7 cellular contexts compared by ENCODE assay signal in the genomic region with DNA sequence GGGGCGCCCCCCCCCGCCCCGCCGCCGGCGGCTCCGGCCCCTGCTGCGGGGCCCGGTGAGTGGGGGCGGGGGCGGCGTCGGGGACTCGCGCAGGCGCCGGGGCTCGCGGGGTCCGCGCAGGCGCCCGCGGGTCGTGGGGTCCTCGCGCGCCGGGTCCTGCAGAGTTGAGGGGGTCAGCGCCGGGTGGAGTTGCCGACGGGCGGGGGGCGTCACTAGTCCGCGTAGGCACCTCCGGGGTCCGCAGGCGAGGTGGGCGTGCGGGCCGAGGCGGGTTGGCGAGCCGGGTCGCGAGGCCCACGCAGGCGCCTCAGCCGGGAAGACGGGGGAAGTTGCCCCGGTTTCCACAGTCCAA. TPM values are rescaled to one million over a fixed set of nuclear protein-coding genes. Genes with fewer than 3 reads are reported as not detected.
DNase-seq lines count a peak whose midpoint lies in the region; ATAC-seq and TF ChIP-seq lines count a peak whose summit lies in the region.

No MANE protein-coding gene starts in this region.

- peak overlapping the region; percentile 99 for H3K27ac Mint-ChIP-seq in T-helper 17 cell

- peaks cover 41% of the 10 kb centered on the region for H3K4me1 Mint-ChIP-seq in T-helper 17 cell

- in situ Hi-C loops in transverse colon (cut with MboI; ENCODE audit: low pct_ligation_motif_present in 1 of 4, low pct_unique_long_range_greater_than_20kb in 1 of 4, low sequenced_read_pairs in 3 of 4), result no loop called here

- H3K27ac ChIP-seq in ectodermal cell (ENCODE audit: insufficient read depth, low read depth, low read length, poor library complexity, severe bottlenecking), result no peak overlapping the region
- peak overlapping the region; percentile 75 for H3K27ac ChIP-seq in muscle layer of colon (ENCODE audit: low read depth, low read length)
- peak overlapping the region; percentile 91 to 93 (median 92) for H3K27ac ChIP-seq in transverse colon

- DNase-seq in T-helper 17 cell, result peak in 2 of 3 donors; percentile 56 to 58
- no peak for DNase-seq in transverse colon
- DNase-seq in SKM-1 (lab: John Stamatoyannopoulos, UW; ENCODE audit: unreplicated experiment), result no peak

- H3K27me3 ChIP-seq in ectodermal cell (ENCODE audit: control insufficient read depth, insufficient read depth, low read length, poor library complexity, severe bottlenecking) (no peaks in the 10 kb centered on the region), muscle layer of colon (ENCODE audit: control insufficient read depth in 1 of 2, insufficient read depth in 2 of 2, low read length in 2 of 2) (no peaks in the 10 kb centered on the region), transverse colon (no peaks in the 10 kb centered on the region)

- H3K9ac ChIP-seq in muscle layer of colon (ENCODE audit: low read length), result no peak overlapping the region

- TF ChIP-seq POLR2A in transverse colon (IDR thresholded peaks at IDR 0.05), result no peak

- peak overlapping the region; percentile 100 for H3K4me3 Mint-ChIP-seq in T-helper 17 cell

- peak overlapping the region; percentile 86 for H3K4me3 ChIP-seq in ectodermal cell (ENCODE audit: insufficient read depth, low read depth, low read length)
- H3K4me3 ChIP-seq in muscle layer of colon (ENCODE audit: low read depth in 1 of 2, low read length in 2 of 2), result peak overlapping the region; percentile 45 to 97
- peak overlapping the region; percentile 82 to 97 (median 92) for H3K4me3 ChIP-seq in transverse colon

- H3K36me3 ChIP-seq in ectodermal cell (ENCODE audit: control insufficient read depth, insufficient read depth, low read length) (peaks cover 3% of the 10 kb centered on the region), muscle layer of colon (ENCODE audit: insufficient read depth, low read length) (no peaks in the 10 kb centered on the region), transverse colon (no peaks in the 10 kb centered on the region)

- 0 to 1% methylated on average over 53 of the region's 53 CpGs for whole genome bisulfite sequencing in ectodermal cell, 2 experiments
- no CpG with 5 or more reads among the region's 53 CpGs for WGBS in transverse colon (ENCODE audit: low coverage in 1 of 2), 2 donors

- no peaks in the 10 kb centered on the region for H3K9me3 ChIP-seq in T-helper 17 cell (ENCODE audit: control insufficient read depth, low read length, poor library complexity, severe bottlenecking)
- no peaks in the 10 kb centered on the region for H3K9me3 ChIP-seq in ectodermal cell (ENCODE audit: control insufficient read depth, low read length)
- no peaks in the 10 kb centered on the region for H3K9me3 ChIP-seq in muscle layer of colon (ENCODE audit: low read length)
- no peaks in the 10 kb centered on the region for H3K9me3 ChIP-seq in transverse colon

- no peaks in the 10 kb centered on the region for H3K27me3 Mint-ChIP-seq in T-helper 17 cell

- H3K4me1 ChIP-seq in ectodermal cell (ENCODE audit: control insufficient read depth, insufficient read depth, low read length) (peaks cover 25% of the 10 kb centered on the region), muscle layer of colon (ENCODE audit: insufficient read depth, low read length) (peaks cover 44% of the 10 kb centered on the region), transverse colon (peaks cover 29 to 47% (median 40%) of the 10 kb centered on the region in 4 donors)

- peak; percentile 14 for ATAC-seq in GM18909 (IDR thresholded peaks at IDR 0.05; ENCODE audit: poor library complexity, unreplicated experiment)
- ATAC-seq in HG02943 (IDR thresholded peaks at IDR 0.05; ENCODE audit: low read depth, unreplicated experiment), result peak; percentile 14
- peak; percentile 17 for ATAC-seq in T-helper 17 cell

- no peak for TF ChIP-seq EP300 in transverse colon (IDR thresholded peaks at IDR 0.05; ENCODE audit: low read depth)

- intact Hi-C loops in transverse colon (cut with DNase I; ENCODE audit: low total_unique reads), result no loop called here

- H3K36me3 Mint-ChIP-seq in T-helper 17 cell (ENCODE audit: low read depth), result peaks cover 4% of the 10 kb centered on the region

- no peak for TF ChIP-seq CTCF in transverse colon (IDR thresholded peaks at IDR 0.05)

RNA-seq across cellular contexts. Expression of a gene that starts 0.4 kb away (rescaled TPM):
- 100 to 1,000 TPM; 183 to 186 TPM for total RNA-seq in T-helper 17 cell
- 54.7 TPM for polyA plus RNA-seq in ectodermal cell (2013, experiment 1 of 4)
- polyA plus RNA-seq in ectodermal cell (2013, experiment 2 of 4), result 55.5 TPM
- 42.4 TPM for polyA plus RNA-seq in ectodermal cell (2013, experiment 3 of 4)
- 47.3 TPM for polyA plus RNA-seq in ectodermal cell (2013, experiment 4 of 4)
- total RNA-seq in transverse colon, result 10 to 100 TPM; 51.3 to 91.5 (median 60.7) TPM

RNA-seq across cellular contexts. Expression of a gene that starts 21.5 kb away (rescaled TPM):
- total RNA-seq in T-helper 17 cell (10 to 100 TPM; 19.1 to 23.1 TPM), transverse colon (10 to 100 TPM in 3 of 4 donors, 1 to 10 TPM in 1; 4.5 to 98.7 (median 27.0) TPM)
- 57.0 TPM for polyA plus RNA-seq in ectodermal cell (2013, experiment 1 of 4)
- polyA plus RNA-seq in ectodermal cell (2013, experiment 2 of 4), result 55.7 TPM
- polyA plus RNA-seq in ectodermal cell (2013, experiment 3 of 4), result 43.9 TPM
- polyA plus RNA-seq in ectodermal cell (2013, experiment 4 of 4), result 41.2 TPM

RNA-seq across cellular contexts. Expression of a gene that starts 25.3 kb away (rescaled TPM):
- total RNA-seq in T-helper 17 cell, result 1 to 10 TPM; 3.0 to 7.4 TPM
- 39.4 TPM for polyA plus RNA-seq in ectodermal cell (2013, experiment 1 of 4)
- polyA plus RNA-seq in ectodermal cell (2013, experiment 2 of 4), result 49.0 TPM
- polyA plus RNA-seq in ectodermal cell (2013, experiment 3 of 4), result 40.7 TPM
- 46.1 TPM for polyA plus RNA-seq in ectodermal cell (2013, experiment 4 of 4)
- total RNA-seq in transverse colon, result 10 to 100 TPM in 1 of 4 donors, 1 to 10 TPM in 3; 1.4 to 17.6 (median 4.7) TPM

RNA-seq across cellular contexts. Expression of a gene that starts 29.9 kb away (rescaled TPM):
- total RNA-seq in T-helper 17 cell (10 to 100 TPM; 12.4 to 12.8 TPM), transverse colon (10 to 100 TPM in 1 of 4 donors, 1 to 10 TPM in 3; 2.0 to 40.8 (median 4.4) TPM)
- polyA plus RNA-seq in ectodermal cell (2013, experiment 1 of 4), result 3.4 TPM
- polyA plus RNA-seq in ectodermal cell (2013, experiment 2 of 4), result 3.9 TPM
- 3.9 TPM for polyA plus RNA-seq in ectodermal cell (2013, experiment 3 of 4)
- 4.6 TPM for polyA plus RNA-seq in ectodermal cell (2013, experiment 4 of 4)

RNA-seq across cellular contexts. Expression of a gene that starts 49.2 kb away (rescaled TPM):
- total RNA-seq in T-helper 17 cell (not detected), transverse colon (100 to 1,000 TPM in 2 of 4 donors, 10 to 100 TPM in 2; 31.2 to 176 (median 102) TPM)
- polyA plus RNA-seq in ectodermal cell (2013, experiment 1 of 4), result 0.33 TPM
- 0.57 TPM for polyA plus RNA-seq in ectodermal cell (2013, experiment 2 of 4)
- 0.64 TPM for polyA plus RNA-seq in ectodermal cell (2013, experiment 3 of 4)
- polyA plus RNA-seq in ectodermal cell (2013, experiment 4 of 4), result 1.1 TPM

Comparison
In these comparisons a context has a peak if more than half of its experiments do, and no peak if none do; other contexts are left out.
1. DNase-seq: peak in T-helper 17 cell (2 of 3); none in transverse colon (single experiment) and SKM-1 (single experiment).
2. Peak in every context shown above with its lines, with median percentiles within 50 percentile points of each other: ATAC-seq and H3K4me3 ChIP-seq.